ENCODE assay signal across 8 cellular contexts in the genomic region with DNA sequence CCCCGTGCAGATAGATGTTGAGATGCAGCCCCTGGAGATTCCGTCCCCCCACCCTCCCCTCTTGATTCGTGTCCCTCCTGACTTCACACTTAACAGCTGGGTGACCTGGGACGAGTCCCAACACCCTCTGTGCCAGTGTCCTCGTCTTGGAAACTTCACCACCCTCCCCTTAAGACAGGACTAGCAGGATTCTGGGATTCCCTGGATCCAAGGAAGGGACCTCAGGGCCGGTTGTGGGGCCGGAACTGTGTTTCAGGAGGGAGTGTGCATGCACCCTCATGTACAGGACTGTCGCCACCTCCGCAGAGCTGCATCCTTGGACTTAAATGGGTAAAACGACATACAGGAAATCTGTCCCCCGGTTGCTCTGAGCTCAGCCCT. TPM values are rescaled to one million over a fixed set of nuclear protein-coding genes. Genes with fewer than 3 reads are reported as not detected.
DNase-seq lines count a peak whose midpoint lies in the region; ATAC-seq, FAIRE-seq and TF ChIP-seq lines count a peak whose summit lies in the region.

No MANE protein-coding gene starts in this region.

- in situ Hi-C loops in GM12878 (cut with MboI) = no loop called here

- H3K9me3 ChIP-seq in DND-41 (ENCODE audit: insufficient read depth, low read length, severe bottlenecking) (no peaks in the 10 kb centered on the region), MG63 (no peaks in the 10 kb centered on the region), GM12878 (replicated peaks; ENCODE audit: control insufficient read depth, insufficient read depth, low read length) (no peaks in the 10 kb centered on the region), thymus (ENCODE audit: control insufficient read depth) (no peaks in the 10 kb centered on the region)

- H3K4me2 ChIP-seq in DND-41 (ENCODE audit: insufficient read depth, low read length) (peak overlapping the region; percentile 66), GM12878 (ENCODE audit: control insufficient read depth, insufficient read depth) (peak overlapping the region; percentile 88)

- peaks cover 73% of the 10 kb centered on the region for H4K20me1 ChIP-seq in DND-41 (ENCODE audit: insufficient read depth, low read length)
- H4K20me1 ChIP-seq in GM12878 (ENCODE audit: control insufficient read depth, insufficient read depth) = peaks cover 5% of the 10 kb centered on the region

- peak overlapping the region; percentile 46 to 91; a peak in 3 of 4 replicates for H3K4me3 ChIP-seq in DND-41 (ENCODE audit: low read depth in 1 of 2, low read length in 2 of 2)
- peak overlapping the region; percentile 97 for H3K4me3 ChIP-seq in MG63
- peak overlapping the region; percentile 93 for H3K4me3 ChIP-seq in GM12878
- peak overlapping the region; percentile 0 for H3K4me3 ChIP-seq in lower leg skin (ENCODE audit: low read depth, poor library complexity, severe bottlenecking)
- peak overlapping the region; percentile 88 for H3K4me3 ChIP-seq in thymus (ENCODE audit: low read length)

- H3K4me1 ChIP-seq in DND-41 (ENCODE audit: insufficient read depth, low read length) = peaks cover 48% of the 10 kb centered on the region
- H3K4me1 ChIP-seq in GM12878 (ENCODE audit: control insufficient read depth, insufficient read depth, low read length) = peaks cover 41% of the 10 kb centered on the region
- peaks cover 23% of the 10 kb centered on the region for H3K4me1 ChIP-seq in thymus (ENCODE audit: control insufficient read depth, insufficient read depth, low read length)

- TF ChIP-seq EP300 in GM12878 (IDR thresholded peaks at IDR 0.05; ENCODE audit: borderline replicate concordance in 1 of 2, control insufficient read depth in 1 of 2, low read depth in 2 of 2, low read length in 2 of 2) = no peak

- TF ChIP-seq POLR2A in GM12878 (IDR thresholded peaks at IDR 0.05; ENCODE audit: low read depth, low read length) (no peak), lower leg skin (IDR thresholded peaks at IDR 0.05) (no peak)

- TF ChIP-seq CTCF in DND-41 (IDR thresholded peaks at IDR 0.05; ENCODE audit: borderline replicate concordance, extremely low read depth, low read length, poor library complexity, severe bottlenecking) (no peak), GM12878 (IDR thresholded peaks at IDR 0.05 in 2 of 3, conservative IDR thresholded peaks at IDR 0.05 in 1 of 3; ENCODE audit: control insufficient read depth in 2 of 3, extremely low read depth in 1 of 3, insufficient read depth in 1 of 3, low read depth in 3 of 3, low read length in 3 of 3) (no peak), lower leg skin (IDR thresholded peaks at IDR 0.05) (no peak)

- WGBS in GM12878 (ENCODE audit: insufficient coverage, insufficient replicate concordance, low lambda C conversion rate, missing lambda C conversion rate) = 1% methylated on average over 11 of the region's 11 CpGs
- WGBS in lower leg skin, 2 donors = 0% methylated on average over 11 of the region's 11 CpGs
- WGBS in thymus = 2% methylated on average over 11 of the region's 11 CpGs

- ATAC-seq in DND-41 (ENCODE audit: insufficient read depth, low read depth) = no peak
- no peak for ATAC-seq in GM12878
- no peak for ATAC-seq in HG02981 (IDR thresholded peaks at IDR 0.05; ENCODE audit: unreplicated experiment)

- no peak for FAIRE-seq in GM12878 (lab: Jason Lieb, UNC)

- DNase-seq in DND-41 = peak; percentile 40
- DNase-seq in MG63 = no peak
- no peak for DNase-seq in GM12878 (ENCODE audit: low read depth, low spot score)
- no peak for DNase-seq in lower leg skin (ENCODE audit: low spot score in 2 of 2)
- no peak for DNase-seq in mucosa of gallbladder (ENCODE audit: low spot score)
- no peak for DNase-seq in iPS-NIHi7 (ENCODE audit: extremely low spot score)

- H3K79me2 ChIP-seq in DND-41 (ENCODE audit: insufficient read depth, low read length) (peaks cover 96% of the 10 kb centered on the region), GM12878 (ENCODE audit: control insufficient read depth, insufficient read depth, low read length) (peaks cover 92% of the 10 kb centered on the region)

- POLR2A ChIA-PET in GM12878 (lab: Charles Lee) = interaction anchor here (0.6 to 8.5 kb wide), 12 partner anchors 8 to 1015 kb away, joined by 3 to 111 read pairs (median 3); a partner anchor contains a TSS

- intact Hi-C loops in GM12878 (cut with micrococcal nuclease; ENCODE audit: unreplicated experiment) = no loop called here
- intact Hi-C loops in lower leg skin (cut with DNase I; ENCODE audit: low total_unique reads) = no loop called here

- CTCF ChIA-PET in GM12878 (lab: Yijun Ruan, JAX) = interaction anchor here (1.0 to 2.3 kb wide), 10 partner anchors 8 to 206 kb away, joined by 3 to 7 read pairs (median 4); a partner anchor contains a TSS

- H3K27ac ChIP-seq in DND-41 (ENCODE audit: low read length) (peak overlapping the region; percentile 88), GM12878 (ENCODE audit: control insufficient read depth, insufficient read depth) (peak overlapping the region; percentile 87), thymus (ENCODE audit: low read depth) (no peak overlapping the region)

- SMC1A ChIA-PET in GM12878 (lab: Charles Lee; ENCODE audit: uncharacterized antibody, unreplicated experiment) = interaction anchor here (0.6 to 11.7 kb wide), 6 partner anchors 8 to 138 kb away, joined by 3 to 88 read pairs (median 4); a partner anchor contains a TSS

- RAD21 ChIA-PET in GM12878 (lab: Charles Lee; ENCODE audit: unreplicated experiment) = interaction anchor here (0.6 to 7.7 kb wide), 10 partner anchors 33 to 357 kb away, joined by 3 to 91 read pairs (median 5); a partner anchor contains a TSS

- no peaks in the 10 kb centered on the region for H3K27me3 ChIP-seq in DND-41 (ENCODE audit: insufficient read depth, low read length, poor library complexity)
- no peaks in the 10 kb centered on the region for H3K27me3 ChIP-seq in MG63
- H3K27me3 ChIP-seq in GM12878 (replicated peaks in 1 of 2; ENCODE audit: control insufficient read depth in 2 of 2, insufficient read depth in 2 of 2, low read length in 1 of 2) = no peaks in the 10 kb centered on the region
- no peaks in the 10 kb centered on the region for H3K27me3 ChIP-seq in thymus (ENCODE audit: control insufficient read depth, insufficient read depth)

- H3K9ac ChIP-seq in DND-41 (ENCODE audit: low read depth, low read length) = peak overlapping the region; percentile 83
- H3K9ac ChIP-seq in GM12878 (ENCODE audit: control insufficient read depth, insufficient read depth, low read length) = peak overlapping the region; percentile 83

- no peak overlapping the region; the same call in 1 of the 2 replicates for H2AFZ ChIP-seq in DND-41 (ENCODE audit: low read depth, low read length)
- no peak overlapping the region for H2AFZ ChIP-seq in GM12878 (ENCODE audit: control insufficient read depth, low read depth, low read length)

- no peak for TF ChIP-seq RAD21 in GM12878 (IDR thresholded peaks at IDR 0.05; ENCODE audit: insufficient read depth, low read depth, low read length)

- TSS peak; percentile 56 for BruUV-seq in GM12878 (replicated peaks; lab: Mats Ljungman, UMichigan)

- H3K36me3 ChIP-seq in DND-41 (ENCODE audit: insufficient read depth, low read length) (peaks cover 23% of the 10 kb centered on the region), MG63 (peaks cover 26% of the 10 kb centered on the region), GM12878 (ENCODE audit: control insufficient read depth in 2 of 2, insufficient read depth in 2 of 2, low read length in 1 of 2) (no peaks in the 10 kb centered on the region; a peak in 1 of 4 replicates), thymus (ENCODE audit: control insufficient read depth, insufficient read depth) (peaks cover 7% of the 10 kb centered on the region)

RNA-seq across cellular contexts. Expression of a gene that starts 1.0 kb away (rescaled TPM):
- 18.4 and 20.4 TPM in 2 replicates for total RNA-seq in MG63 (2014; rRNA removed; shearing (Covaris generic); ENCODE audit: low replicate concordance)
- total RNA-seq in GM12878 (2013; cell fraction: nucleolus; rRNA removed) = 555 and 589 TPM in 2 replicates
- total RNA-seq in GM12878 (2014; rRNA removed) (66.4 and 77.3 TPM in 2 replicates), GM12878 (2014; rRNA removed; fragmentation: Illumina TruSeq; extraction: Trizol) (38.1 and 42.6 TPM in 2 replicates), GM12878 (2021) (157 and 165 TPM in 2 replicates), lower leg skin (10 to 100 TPM; 29.2 to 63.1 (median 43.5) TPM), mucosa of gallbladder (75.0 TPM)
- polyA plus RNA-seq in GM12878 (2011; ENCODE audit: low read depth) = 65.2 TPM
- polyA plus RNA-seq in GM12878 (2011; rRNA removed) (26.7 and 48.9 TPM in 2 replicates), GM12878 (2014; fragmentation: Illumina TruSeq; extraction: Trizol) (26.8 and 57.9 TPM in 2 replicates), GM12878 (2014; fragmentation: Nextera tagmentation; extraction: Ambion mirVana) (10 to 100 TPM in 1 of 2 experiments, 1 to 10 TPM in 1; 5.4 to 11.1 TPM), GM12878 (2014; rRNA removed) (87.6 and 105 TPM in 2 replicates), GM12878 (2016; fragmentation: Nextera tagmentation; extraction: Ambion mirVana) (10 to 100 TPM; 25.4 to 32.8 TPM), thymus (103 TPM)
- polyA plus RNA-seq in GM12878 (2011; cell fraction: cytosol; rRNA removed) = 49.6 and 58.1 TPM in 2 replicates
- polyA plus RNA-seq in GM12878 (2011; cell fraction: nucleus; rRNA removed) = 452 and 507 TPM in 2 replicates
- 174 and 191 TPM in 2 replicates for polyA plus RNA-seq in GM12878 (2012)
- 93.1 and 119 TPM in 2 replicates for polyA minus RNA-seq in GM12878 (2011; rRNA and poly(A)+ RNA removed)
- polyA minus RNA-seq in GM12878 (2011; cell fraction: cytosol; rRNA and poly(A)+ RNA removed) = 59.6 and 66.5 TPM in 2 replicates
- polyA minus RNA-seq in GM12878 (2011; cell fraction: nucleus; rRNA and poly(A)+ RNA removed) = 106 and 154 TPM in 2 replicates

RNA-seq across cellular contexts. Expression of a gene that starts 1.3 kb away (rescaled TPM):
- 8.6 and 9.8 TPM in 2 replicates for total RNA-seq in MG63 (2014; rRNA removed; shearing (Covaris generic); ENCODE audit: low replicate concordance)
- 14.2 and 16.9 TPM in 2 replicates for total RNA-seq in GM12878 (2013; cell fraction: nucleolus; rRNA removed)
- 15.4 and 22.7 TPM in 2 replicates for total RNA-seq in GM12878 (2014; rRNA removed)
- 22.8 and 24.0 TPM in 2 replicates for total RNA-seq in GM12878 (2014; rRNA removed; fragmentation: Illumina TruSeq; extraction: Trizol)
- total RNA-seq in GM12878 (2021) = 32.0 and 36.8 TPM in 2 replicates
- polyA plus RNA-seq in GM12878 (2011; ENCODE audit: low read depth) = 14.4 TPM
- polyA plus RNA-seq in GM12878 (2011; rRNA removed) = 21.3 and 24.6 TPM in 2 replicates
- 24.9 and 27.7 TPM in 2 replicates for polyA plus RNA-seq in GM12878 (2011; cell fraction: cytosol; rRNA removed)
- 31.7 and 32.0 TPM in 2 replicates for polyA plus RNA-seq in GM12878 (2011; cell fraction: nucleus; rRNA removed)
- polyA plus RNA-seq in GM12878 (2012) = 16.4 and 17.9 TPM in 2 replicates
- 33.1 and 37.2 TPM in 2 replicates for polyA plus RNA-seq in GM12878 (2014; fragmentation: Illumina TruSeq; extraction: Trizol)
- 10 to 100 TPM; 24.2 to 35.7 TPM for polyA plus RNA-seq in GM12878 (2014; fragmentation: Nextera tagmentation; extraction: Ambion mirVana)
- 34.6 and 37.4 TPM in 2 replicates for polyA plus RNA-seq in GM12878 (2014; rRNA removed)
- polyA plus RNA-seq in GM12878 (2016; fragmentation: Nextera tagmentation; extraction: Ambion mirVana) = 10 to 100 TPM; 43.0 to 43.9 TPM
- 10.3 and 10.8 TPM in 2 replicates for polyA minus RNA-seq in GM12878 (2011; rRNA and poly(A)+ RNA removed)
- polyA minus RNA-seq in GM12878 (2011; cell fraction: cytosol; rRNA and poly(A)+ RNA removed) = 3.7 and 8.1 TPM in 2 replicates
- 5.4 and 11.7 TPM in 2 replicates for polyA minus RNA-seq in GM12878 (2011; cell fraction: nucleus; rRNA and poly(A)+ RNA removed)
- 1 to 10 TPM; 3.3 to 7.0 (median 5.7) TPM for total RNA-seq in lower leg skin
- 19.5 TPM for polyA plus RNA-seq in thymus
- total RNA-seq in mucosa of gallbladder = 10.8 TPM

RNA-seq across cellular contexts. Expression of a gene that starts 49.9 kb away (rescaled TPM):
- total RNA-seq in MG63 (2014; rRNA removed; shearing (Covaris generic); ENCODE audit: low replicate concordance) = 2.6 TPM in 1 of 2 replicates, not detected in the other
- 0.79 and 1.2 TPM in 2 replicates for total RNA-seq in GM12878 (2013; cell fraction: nucleolus; rRNA removed)
- 0.40 and 0.54 TPM in 2 replicates for total RNA-seq in GM12878 (2014; rRNA removed)
- 0.14 TPM in 1 of 2 replicates, not detected in the other for total RNA-seq in GM12878 (2014; rRNA removed; fragmentation: Illumina TruSeq; extraction: Trizol)
- total RNA-seq in GM12878 (2021) = 0.13 and 0.97 TPM in 2 replicates
- polyA plus RNA-seq in GM12878 (2011; ENCODE audit: low read depth) = 0.29 TPM
- polyA plus RNA-seq in GM12878 (2011; rRNA removed) = 0.16 and 0.24 TPM in 2 replicates
- 0.25 and 0.40 TPM in 2 replicates for polyA plus RNA-seq in GM12878 (2011; cell fraction: cytosol; rRNA removed)
- 0.88 and 0.89 TPM in 2 replicates for polyA plus RNA-seq in GM12878 (2011; cell fraction: nucleus; rRNA removed)
- 0.45 and 0.90 TPM in 2 replicates for polyA plus RNA-seq in GM12878 (2012)
- 0.05 and 0.12 TPM in 2 replicates for polyA plus RNA-seq in GM12878 (2014; fragmentation: Illumina TruSeq; extraction: Trizol)
- not detected for polyA plus RNA-seq in GM12878 (2014; fragmentation: Nextera tagmentation; extraction: Ambion mirVana)
- polyA plus RNA-seq in GM12878 (2014; rRNA removed) = 0.83 and 1.1 TPM in 2 replicates
- polyA plus RNA-seq in GM12878 (2016; fragmentation: Nextera tagmentation; extraction: Ambion mirVana) = under 1 TPM; 0.21 to 0.25 TPM
- polyA minus RNA-seq in GM12878 (2011; rRNA and poly(A)+ RNA removed) = 0.22 and 0.26 TPM in 2 replicates
- not detected in 2 replicates for polyA minus RNA-seq in GM12878 (2011; cell fraction: cytosol; rRNA and poly(A)+ RNA removed)
- polyA minus RNA-seq in GM12878 (2011; cell fraction: nucleus; rRNA and poly(A)+ RNA removed) = 0.57 and 0.73 TPM in 2 replicates
- 10 to 100 TPM in 3 of 4 donors, 1 to 10 TPM in 1; 8.1 to 14.0 (median 13.0) TPM for total RNA-seq in lower leg skin
- 17.3 TPM for polyA plus RNA-seq in thymus
- 2.9 TPM for total RNA-seq in mucosa of gallbladder

Comparison
In these comparisons a context has a peak if more than half of its experiments do, and no peak if none do; other contexts are left out.
1. H3K4me3 ChIP-seq: peak in every context shown above with its lines; median percentile 97 in MG63; 93 in GM12878; 88 in thymus; 68 in DND-41; 0 in lower leg skin.